ENCODE assay signal across 17 cellular contexts in the genomic region with DNA sequence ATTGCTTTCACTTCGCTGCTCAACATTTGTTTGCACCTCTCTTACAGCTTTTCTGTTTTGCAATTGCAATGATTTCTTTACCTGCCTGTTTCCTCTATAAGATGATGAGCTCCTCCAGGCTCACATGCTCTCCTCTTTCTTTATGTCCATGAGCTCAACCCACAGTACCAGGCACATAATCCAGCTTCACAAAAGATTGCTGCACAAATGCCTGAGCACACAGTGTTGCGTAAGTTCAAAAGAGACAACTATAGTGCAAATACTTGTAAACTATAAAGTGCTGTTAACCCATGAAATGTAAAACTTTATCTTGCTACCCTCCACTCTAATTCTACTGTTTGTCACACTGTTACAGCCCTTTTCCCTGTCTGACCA.
DNase-seq lines count a peak whose midpoint lies in the region; ATAC-seq and TF ChIP-seq lines count a peak whose summit lies in the region.
"Had no signal": no experiment of that assay in that cellular context is flagged by ENCODE, and none has a peak within 500 bp of the region (broad histone marks: within the 10 kb centered on the region; RNA-seq: fewer than 3 reads in every experiment).

No MANE protein-coding gene starts in this region.

- H3K27ac ChIP-seq in coronary artery (peak overlapping the region; percentile 90 to 92), muscle layer of duodenum (ENCODE audit: low read length) (peak overlapping the region; percentile 54), testis (peak overlapping the region; percentile 84 to 89)

- no peak for DNase-seq in activated CD4-positive, alpha-beta T cell treated with anti-CD3 and anti-CD28 coated beads, Interleukin-2, amount 10 ng/mL, durations not matched to agents 24 days and 14 days
- no peak for DNase-seq in activated CD4-positive, alpha-beta T cell treated with anti-CD3 and anti-CD28 coated beads for 36 hours
- DNase-seq in coronary artery (ENCODE audit: low spot score) (no peak), testis (no peak), amniotic stem cell (lab: John Stamatoyannopoulos, UW) (no peak), HuH-7.5 (ENCODE audit: low spot score) (no peak), NCI-H2081 (lab: John Stamatoyannopoulos, UW) (no peak)
- DNase-seq: 8988T; activated CD4-positive, alpha-beta memory T cell treated with anti-CD3 and anti-CD28 coated beads for 36 hours; CD4-positive, alpha-beta memory T cell; GF-D8; NCI-H524 treated with DMSO at 0.1 percent for 48 hours; RPMI8226 had no signal

- no peaks in the 10 kb centered on the region for H3K36me3 Mint-ChIP-seq in activated CD4-positive, alpha-beta T cell treated with anti-CD3 and anti-CD28 coated beads, Interleukin-2, amount 10 ng/mL, durations not matched to agents 24 days and 14 days (ENCODE audit: low read depth)
- H3K36me3 Mint-ChIP-seq in activated CD4-positive, alpha-beta T cell treated with anti-CD3 and anti-CD28 coated beads for 36 hours (ENCODE audit: low read depth), result no peaks in the 10 kb centered on the region
- H3K36me3 Mint-ChIP-seq: activated CD4-positive, alpha-beta memory T cell treated with anti-CD3 and anti-CD28 coated beads for 36 hours; CD4-positive, alpha-beta memory T cell had no signal

- H3K9me3 ChIP-seq in muscle layer of duodenum (ENCODE audit: control insufficient read depth in 1 of 2, low read length in 2 of 2), result no peaks in the 10 kb centered on the region
- H3K9me3 ChIP-seq in testis, result no peaks in the 10 kb centered on the region

- peak overlapping the region; percentile 59 for H3K27ac Mint-ChIP-seq in activated CD4-positive, alpha-beta T cell treated with anti-CD3 and anti-CD28 coated beads, Interleukin-2, amount 10 ng/mL, durations not matched to agents 24 days and 14 days
- no peak overlapping the region for H3K27ac Mint-ChIP-seq in activated CD4-positive, alpha-beta T cell treated with anti-CD3 and anti-CD28 coated beads for 36 hours
- H3K27ac Mint-ChIP-seq: activated CD4-positive, alpha-beta memory T cell treated with anti-CD3 and anti-CD28 coated beads for 36 hours; activated T-helper 17 cell treated with anti-CD3 and anti-CD28 coated beads, Interleukin-2, amount 50 U/mL, for 72 hours; CD4-positive, alpha-beta memory T cell; T-helper 2 cell treated with Interferon-gamma antibody and Interleukin-4, amounts not matched to agents 5 μg/mL and 100 μg/mL, for 36 hours had no signal

- 53 to 82% methylated on average over 2 of the region's 2 CpGs for WGBS in testis, 2 donors

- intact Hi-C loops in activated CD4-positive, alpha-beta T cell treated with anti-CD3 and anti-CD28 coated beads, Interleukin-2, amount 10 ng/mL, durations not matched to agents 24 days and 14 days (cut with micrococcal nuclease), result no loop called here
- intact Hi-C loops in activated CD4-positive, alpha-beta T cell treated with anti-CD3 and anti-CD28 coated beads for 36 hours (cut with DNase I, micrococcal nuclease), result no loop called here
- intact Hi-C loops in testis (cut with DNase I; ENCODE audit: low total_unique reads), result loop anchor here (5.0 kb wide), 2 partner anchors 316 to 899 kb away; no protein-coding TSS in a partner anchor

- H3K4me1 Mint-ChIP-seq in activated CD4-positive, alpha-beta T cell treated with anti-CD3 and anti-CD28 coated beads, Interleukin-2, amount 10 ng/mL, durations not matched to agents 24 days and 14 days, result peaks cover 26% of the 10 kb centered on the region
- H3K4me1 Mint-ChIP-seq in activated CD4-positive, alpha-beta T cell treated with anti-CD3 and anti-CD28 coated beads for 36 hours, result peaks cover 22% of the 10 kb centered on the region

- H3K4me1 ChIP-seq in muscle layer of duodenum (ENCODE audit: control insufficient read depth in 1 of 2, insufficient read depth in 2 of 2, low read length in 2 of 2) (peaks cover 16 to 20% of the 10 kb centered on the region in 2 donors), testis (peaks cover 36% of the 10 kb centered on the region)

- no peak for ATAC-seq in activated CD4-positive, alpha-beta T cell treated with anti-CD3 and anti-CD28 coated beads for 36 hours
- ATAC-seq: activated T-helper 17 cell treated with anti-CD3 and anti-CD28 coated beads, Interleukin-2, amount 50 U/mL, for 72 hours; HCT116 had no signal

- POLR2A ChIA-PET in activated CD4-positive, alpha-beta T cell treated with anti-CD3 and anti-CD28 coated beads for 36 hours (lab: Charles Lee), result no interaction called here

- no peaks in the 10 kb centered on the region for H3K36me3 ChIP-seq in muscle layer of duodenum (ENCODE audit: control insufficient read depth in 1 of 2, insufficient read depth in 2 of 2, low read length in 2 of 2)
- H3K36me3 ChIP-seq in testis (ENCODE audit: low read depth, missing control alignments), result no peaks in the 10 kb centered on the region

- CTCF ChIA-PET in activated CD4-positive, alpha-beta T cell treated with anti-CD3 and anti-CD28 coated beads for 36 hours (lab: Charles Lee), result interaction anchor here (0.7 to 1.3 kb wide), 3 partner anchors 67 to 1715 kb away, joined by 3 to 5 read pairs (median 4); no protein-coding TSS in a partner anchor

- TF ChIP-seq CTCF in coronary artery (IDR thresholded peaks at IDR 0.05), result no peak
- no peak for TF ChIP-seq CTCF in testis (IDR thresholded peaks at IDR 0.05)

- H3K27me3 Mint-ChIP-seq in activated CD4-positive, alpha-beta T cell treated with anti-CD3 and anti-CD28 coated beads, Interleukin-2, amount 10 ng/mL, durations not matched to agents 24 days and 14 days, result no peaks in the 10 kb centered on the region
- H3K27me3 Mint-ChIP-seq in activated CD4-positive, alpha-beta T cell treated with anti-CD3 and anti-CD28 coated beads for 36 hours, result peaks cover 3% of the 10 kb centered on the region
- H3K27me3 Mint-ChIP-seq: activated CD4-positive, alpha-beta memory T cell treated with anti-CD3 and anti-CD28 coated beads for 36 hours; activated T-helper 17 cell treated with anti-CD3 and anti-CD28 coated beads, Interleukin-2, amount 50 U/mL, for 72 hours; CD4-positive, alpha-beta memory T cell had no signal

- H3K27me3 ChIP-seq in muscle layer of duodenum (ENCODE audit: low read depth, low read length) (no peaks in the 10 kb centered on the region), testis (no peaks in the 10 kb centered on the region)

- H3K4me3 ChIP-seq in coronary artery (peak overlapping the region; percentile 37), muscle layer of duodenum (ENCODE audit: low read depth in 1 of 2, low read length in 2 of 2) (no peak overlapping the region), testis (no peak overlapping the region)

- H3K4me3 Mint-ChIP-seq in activated CD4-positive, alpha-beta T cell treated with anti-CD3 and anti-CD28 coated beads, Interleukin-2, amount 10 ng/mL, durations not matched to agents 24 days and 14 days, result no peak overlapping the region
- H3K4me3 Mint-ChIP-seq in activated CD4-positive, alpha-beta T cell treated with anti-CD3 and anti-CD28 coated beads for 36 hours, result no peak overlapping the region
- H3K4me3 Mint-ChIP-seq: activated CD4-positive, alpha-beta memory T cell treated with anti-CD3 and anti-CD28 coated beads for 36 hours; activated T-helper 17 cell treated with anti-CD3 and anti-CD28 coated beads, Interleukin-2, amount 50 U/mL, for 72 hours; T-helper 2 cell treated with Interferon-gamma antibody and Interleukin-4, amounts not matched to agents 5 μg/mL and 100 μg/mL, for 36 hours had no signal

- no peaks in the 10 kb centered on the region for H3K9me3 Mint-ChIP-seq in activated CD4-positive, alpha-beta T cell treated with anti-CD3 and anti-CD28 coated beads, Interleukin-2, amount 10 ng/mL, durations not matched to agents 24 days and 14 days
- H3K9me3 Mint-ChIP-seq in activated CD4-positive, alpha-beta T cell treated with anti-CD3 and anti-CD28 coated beads for 36 hours (ENCODE audit: low read depth), result no peaks in the 10 kb centered on the region
- H3K9me3 Mint-ChIP-seq: activated CD4-positive, alpha-beta memory T cell treated with anti-CD3 and anti-CD28 coated beads for 36 hours; activated T-helper 17 cell treated with anti-CD3 and anti-CD28 coated beads, Interleukin-2, amount 50 U/mL, for 72 hours; CD4-positive, alpha-beta memory T cell; T-helper 2 cell treated with Interferon-gamma antibody and Interleukin-4, amounts not matched to agents 5 μg/mL and 100 μg/mL, for 36 hours had no signal

- TF ChIP-seq POLR2A in testis (IDR thresholded peaks at IDR 0.05), result no peak
